Comparison of ENCODE assay signal across 1 cellular context in genomic region chr11:46936138-46937110, GRCh38.
TF ChIP-seq lines count a peak whose summit lies in the region.

Gene CSTPP1 (plus strand): TSS chr11:46936761. CDS start chr11:46936806, 45 bp downstream.

TF ChIP-seq in K562, 482 proteins besides CTCF, POLR2A, EP300 and RAD21 (continued from another document and continues in another):
- TF ChIP-seq CCNT2 (IDR thresholded peaks at IDR 0.05; ENCODE audit: borderline replicate concordance, extremely low read depth, insufficient read length, low read depth, low read length) (no peak), ZNF780A (CRISPR knock-in tag; IDR thresholded peaks at IDR 0.05) (no peak), SREBF1 (IDR thresholded peaks at IDR 0.05; ENCODE audit: borderline replicate concordance, low read depth, low read length) (no peak), KLF6 (CRISPR knock-in tag; IDR thresholded peaks at IDR 0.05; ENCODE audit: borderline replicate concordance) (no peak), OTX1 (CRISPR knock-in tag; IDR thresholded peaks at IDR 0.05) (no peak), MAZ (CRISPR knock-in tag; conservative IDR thresholded peaks at IDR 0.05 in 1 of 2, IDR thresholded peaks at IDR 0.05 in 1 of 2) (peak; percentile 70 to 73; a peak in 3 of 4 replicates), RB1 (IDR thresholded peaks at IDR 0.05; ENCODE audit: low read depth) (peak; percentile 85; the same call in 1 of the 2 replicates), MAFF (IDR thresholded peaks at IDR 0.05; ENCODE audit: low read length) (peak; percentile 74), VEZF1 (CRISPR knock-in tag; IDR thresholded peaks at IDR 0.05) (peak; percentile 63), HDAC6 (IDR thresholded peaks at IDR 0.05; ENCODE audit: low read depth, low read length) (no peak), ZNF699 (CRISPR knock-in tag; IDR thresholded peaks at IDR 0.05; ENCODE audit: insufficient replicate concordance) (no peak), ZNF318 (IDR thresholded peaks at IDR 0.05; ENCODE audit: borderline replicate concordance in 1 of 2, low read depth in 1 of 2) (no peak), TSC22D4 (tag; IDR thresholded peaks at IDR 0.05) (no peak), ZBTB43 (CRISPR knock-in tag; IDR thresholded peaks at IDR 0.05) (no peak), ETV5 (CRISPR knock-in tag; IDR thresholded peaks at IDR 0.05; ENCODE audit: low read depth) (no peak; the same call in 1 of the 2 replicates), HMGXB4 (CRISPR knock-in tag; IDR thresholded peaks at IDR 0.05) (no peak), MCM3 (IDR thresholded peaks at IDR 0.05) (no peak), BRD9 (IDR thresholded peaks at IDR 0.05; ENCODE audit: low read depth, partially characterized antibody) (no peak), CEBPZ (IDR thresholded peaks at IDR 0.05; ENCODE audit: borderline replicate concordance, low read depth, low read length) (no peak), IRF9 (tag; IDR thresholded peaks at IDR 0.05) (no peak), JUNB (CRISPR knock-in tag; conservative IDR thresholded peaks at IDR 0.05) (no peak), RFX7 (CRISPR knock-in tag; IDR thresholded peaks at IDR 0.05) (no peak), EZH2 (IDR thresholded peaks at IDR 0.05; ENCODE audit: borderline replicate concordance, low read depth, low read length) (no peak), RREB1 (CRISPR knock-in tag; IDR thresholded peaks at IDR 0.05) (peak; percentile 93), THRB (CRISPR knock-in tag; conservative IDR thresholded peaks at IDR 0.05) (no peak), ESRRB (CRISPR knock-in tag; IDR thresholded peaks at IDR 0.05; ENCODE audit: borderline replicate concordance) (no peak), SIX5 (IDR thresholded peaks at IDR 0.05; ENCODE audit: borderline replicate concordance in 1 of 2, insufficient read depth in 1 of 2, low read depth in 1 of 2, low read length in 2 of 2) (peak; percentile 44 to 50; a peak in 3 of 4 replicates), TRIM24 (IDR thresholded peaks at IDR 0.05) (peak in 1 of 2 experiments; percentile 98; a peak in 2 of 4 replicates), HCFC1 (IDR thresholded peaks at IDR 0.05; ENCODE audit: low read depth, low read length) (peak; percentile 86), MAFG (tag; conservative IDR thresholded peaks at IDR 0.05) (peak; percentile 45)
